Comparison of ENCODE assay signal across 20 cellular contexts in genomic region chr15:33374181-33375006, GRCh38.
"Had no signal": no experiment of that assay in that cellular context is flagged by ENCODE, and none has a peak within 500 bp of the region (broad histone marks: within the 10 kb centered on the region; RNA-seq: fewer than 3 reads in every experiment).

No MANE protein-coding gene starts in this region.

- H3K27ac ChIP-seq: coronary artery, tibial nerve, vagina had no signal

- H3K9me3 ChIP-seq: tibial nerve, vagina had no signal

- H3K27ac Mint-ChIP-seq: activated CD4-positive, alpha-beta T cell treated with anti-CD3 and anti-CD28 coated beads, Interleukin-2, amount 10 ng/mL, durations not matched to agents 24 days and 14 days; activated CD8-positive, alpha-beta T cell treated with anti-CD3 and anti-CD28 coated beads for 36 hours; activated naive CD8-positive, alpha-beta T cell treated with anti-CD3 and anti-CD28 coated beads, Interleukin-2, amount 50 U/mL, for 24 hours; activated T-helper 17 cell treated with anti-CD3 and anti-CD28 coated beads, Interleukin-2, amount 50 U/mL, for 72 hours; mesothelial cell of epicardium; natural killer cell treated with Interleukin-12 subunit alpha and Interleukin-12 subunit beta and Interleukin-15 and Interleukin-18, amount 100 ng/mL, for 72 hours had no signal

- H3K36me3 ChIP-seq: tibial nerve, vagina had no signal

- H3K36me3 Mint-ChIP-seq: mesothelial cell of epicardium; natural killer cell treated with Interleukin-12 subunit alpha and Interleukin-12 subunit beta and Interleukin-15 and Interleukin-18, amount 100 ng/mL, for 72 hours had no signal

- H3K4me3 Mint-ChIP-seq: activated CD4-positive, alpha-beta T cell treated with anti-CD3 and anti-CD28 coated beads, Interleukin-2, amount 10 ng/mL, durations not matched to agents 24 days and 14 days; activated CD8-positive, alpha-beta T cell treated with anti-CD3 and anti-CD28 coated beads for 36 hours; activated naive CD8-positive, alpha-beta T cell treated with anti-CD3 and anti-CD28 coated beads, Interleukin-2, amount 50 U/mL, for 24 hours; activated T-helper 17 cell treated with anti-CD3 and anti-CD28 coated beads, Interleukin-2, amount 50 U/mL, for 72 hours; mesothelial cell of epicardium; natural killer cell treated with Interleukin-12 subunit alpha and Interleukin-12 subunit beta and Interleukin-15 and Interleukin-18, amount 100 ng/mL, for 72 hours had no signal

- H3K9me3 Mint-ChIP-seq: activated CD4-positive, alpha-beta T cell treated with anti-CD3 and anti-CD28 coated beads, Interleukin-2, amount 10 ng/mL, durations not matched to agents 24 days and 14 days; activated CD8-positive, alpha-beta T cell treated with anti-CD3 and anti-CD28 coated beads for 36 hours; activated naive CD8-positive, alpha-beta T cell treated with anti-CD3 and anti-CD28 coated beads, Interleukin-2, amount 50 U/mL, for 24 hours; activated T-helper 17 cell treated with anti-CD3 and anti-CD28 coated beads, Interleukin-2, amount 50 U/mL, for 72 hours; natural killer cell treated with Interleukin-12 subunit alpha and Interleukin-12 subunit beta and Interleukin-15 and Interleukin-18, amount 100 ng/mL, for 72 hours had no signal

- H3K4me1 ChIP-seq: tibial nerve, vagina had no signal

- H3K4me3 ChIP-seq: coronary artery, lung, tibial nerve, vagina had no signal

- ATAC-seq: activated CD8-positive, alpha-beta T cell treated with anti-CD3 and anti-CD28 coated beads for 36 hours; activated naive CD8-positive, alpha-beta T cell treated with anti-CD3 and anti-CD28 coated beads, Interleukin-2, amount 50 U/mL, for 24 hours; activated T-helper 17 cell treated with anti-CD3 and anti-CD28 coated beads, Interleukin-2, amount 50 U/mL, for 72 hours; left colon; natural killer cell treated with Interleukin-12 subunit alpha and Interleukin-12 subunit beta and Interleukin-15 and Interleukin-18, amount 100 ng/mL, for 72 hours had no signal

- DNase-seq: activated CD4-positive, alpha-beta T cell treated with anti-CD3 and anti-CD28 coated beads, Interleukin-2, amount 10 ng/mL, durations not matched to agents 24 days and 14 days; activated CD8-positive, alpha-beta T cell treated with anti-CD3 and anti-CD28 coated beads for 36 hours; activated naive CD4-positive, alpha-beta T cell treated with Interleukin-2 at 50 U/mL for 16 hours; activated naive CD8-positive, alpha-beta T cell treated with anti-CD3 and anti-CD28 coated beads, Interleukin-2, amount 50 U/mL, for 24 hours; activated T-cell treated with anti-CD3 and anti-CD28 coated beads, Interleukin-2, amount 50 U/mL, for 1 hour; hippocampal formation; islet precursor cell; left colon; stimulated activated CD4-positive, alpha-beta T cell treated with anti-CD3 and anti-CD28 coated beads, Interleukin-12 subunit alpha, Interleukin-12 subunit beta, amount 100 ng/mL, for 4 hours; stimulated activated CD4-positive, alpha-beta T cell treated with anti-CD3 and anti-CD28 coated beads, Interleukin-1b, Interleukin-23, amount 100 ng/mL, for 48 hours; stimulated activated CD8-positive, alpha-beta memory T cell treated with anti-CD3 and anti-CD28 coated beads, Interleukin-4, amount 100 ng/mL, for 48 hours; stimulated activated naive CD4-positive, alpha-beta T cell treated with Interleukin-2 at 50 U/mL for 16 hours; T1000 had no signal

- H3K27me3 ChIP-seq: tibial nerve, vagina had no signal

- H3K4me1 Mint-ChIP-seq: activated CD4-positive, alpha-beta T cell treated with anti-CD3 and anti-CD28 coated beads, Interleukin-2, amount 10 ng/mL, durations not matched to agents 24 days and 14 days; activated naive CD8-positive, alpha-beta T cell treated with anti-CD3 and anti-CD28 coated beads, Interleukin-2, amount 50 U/mL, for 24 hours had no signal
